In the genomic region with DNA sequence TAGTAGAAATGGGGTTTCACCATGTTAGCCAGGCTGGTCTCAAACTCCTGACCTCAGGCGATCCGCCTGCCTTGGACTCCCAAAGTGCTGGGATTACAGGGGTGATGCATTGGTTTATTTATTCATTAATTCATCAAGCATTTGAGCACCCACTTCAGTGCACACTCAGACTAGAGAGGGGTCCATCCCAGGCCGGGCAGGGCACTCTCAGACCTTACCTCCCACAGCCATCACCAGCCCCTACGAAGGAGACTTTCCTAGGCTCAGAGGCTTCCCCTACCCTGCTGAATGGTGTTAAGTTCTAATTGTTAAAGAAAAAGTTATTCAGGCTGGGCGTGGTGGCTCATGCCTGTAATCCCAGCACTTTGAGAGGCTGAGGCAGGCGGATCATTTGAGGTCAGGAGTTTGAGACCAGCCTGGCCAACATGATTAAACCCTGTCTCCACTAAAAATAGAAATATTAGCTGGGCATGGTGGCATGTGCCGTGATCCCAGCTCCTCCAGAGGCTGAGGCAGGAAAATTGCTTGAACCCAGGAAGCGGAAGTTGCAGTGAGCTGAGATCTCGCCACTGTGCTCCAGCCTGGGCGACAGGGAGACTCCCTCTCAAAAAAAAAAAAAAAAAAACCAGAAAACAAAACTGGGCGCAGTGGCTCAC, we compare ENCODE assay signal across 6 cellular contexts. TPM values are rescaled to one million over a fixed set of nuclear protein-coding genes. Genes with fewer than 3 reads are reported as not detected.
DNase-seq lines count a peak whose midpoint lies in the region; ATAC-seq, FAIRE-seq and TF ChIP-seq lines count a peak whose summit lies in the region.
"Not testable (repeated sequence)": the region's sequence is repeated elsewhere in the genome, so short reads cannot be mapped to it uniquely, and the experiment has no call there.
"Had no signal": no experiment of that assay in that cellular context is flagged by ENCODE, and none has a peak within 500 bp of the region (broad histone marks: within the 10 kb centered on the region; RNA-seq: fewer than 3 reads in every experiment).

No MANE protein-coding gene starts in this region.

- H3K9ac ChIP-seq in K562 (ENCODE audit: insufficient read depth in 1 of 2, low read depth in 2 of 2, low read length in 2 of 2), result not testable (repeated sequence)

- BruUV-seq in K562 (replicated peaks; lab: Mats Ljungman, UMichigan), result not testable (repeated sequence)

- ATAC-seq in K562, lower lobe of right lung: not testable (repeated sequence)
- ATAC-seq in Right ventricle myocardium superior (ENCODE audit: poor library complexity), result peak; percentile 55
- peak; percentile 58 for ATAC-seq in left ventricle myocardium superior
- ATAC-seq in psoas muscle, result peak; percentile 19 to 61 (median 55)

- not testable (repeated sequence) for H3K4me3 ChIP-seq in K562, lower lobe of right lung, psoas muscle

- not testable (repeated sequence) for H2AFZ ChIP-seq in K562 (ENCODE audit: low read depth, low read length)

- TF ChIP-seq CTCF in K562 (IDR thresholded peaks at IDR 0.05 in 2 of 3, conservative IDR thresholded peaks at IDR 0.05 in 1 of 3; ENCODE audit: insufficient read depth in 2 of 3, low read depth in 1 of 3, low read length in 3 of 3); lower lobe of right lung (IDR thresholded peaks at IDR 0.05); psoas muscle (IDR thresholded peaks at IDR 0.05): not testable (repeated sequence)

- not testable (repeated sequence) for TF ChIP-seq RAD21 in K562 (CRISPR knock-in tag; conservative IDR thresholded peaks at IDR 0.05 in 1 of 2, IDR thresholded peaks at IDR 0.05 in 1 of 2)

- not testable (repeated sequence) for TF ChIP-seq EP300 in K562 (IDR thresholded peaks at IDR 0.05; ENCODE audit: low read length)

- H3K4me2 ChIP-seq in K562 (ENCODE audit: insufficient read depth, low read length), result not testable (repeated sequence)

- H3K27ac ChIP-seq in K562 (ENCODE audit: extremely low read depth, low read depth, low read length); lower lobe of right lung; psoas muscle: not testable (repeated sequence)

- not testable (repeated sequence) for H3K9me1 ChIP-seq in K562 (ENCODE audit: control insufficient read depth, insufficient read depth, low read length)

- 37% methylated on average over 7 of the region's 11 CpGs for WGBS in K562 (ENCODE audit: insufficient coverage, low coverage, missing lambda C conversion rate)
- WGBS in psoas muscle, 3 donors, result 54 to 67% (median 64%) methylated on average over 11 of the region's 11 CpGs

- not testable (repeated sequence) for TF ChIP-seq POLR2A in K562 (conservative IDR thresholded peaks at IDR 0.05)

- H3K4me1 ChIP-seq in K562 (replicated peaks in 1 of 2; ENCODE audit: control insufficient read depth in 2 of 2, insufficient read depth in 2 of 2, low read length in 2 of 2); lower lobe of right lung; psoas muscle: not testable (repeated sequence)

- CTCF ChIA-PET in K562 (lab: Yijun Ruan, JAX; ENCODE audit: low intra/inter-chr PET ratio), result interaction anchor here (0.6 kb wide), 1 partner anchor 96 kb away, joined by 4 read pairs; no protein-coding TSS in a partner anchor

- H3K27me3 ChIP-seq in K562 (ENCODE audit: control insufficient read depth in 2 of 2, insufficient read depth in 2 of 2, low read length in 2 of 2); lower lobe of right lung (ENCODE audit: low read depth); psoas muscle (ENCODE audit: insufficient read depth in 3 of 3, low read length in 2 of 3): not testable (repeated sequence)

- not testable (repeated sequence) for H3K36me3 ChIP-seq in K562 (ENCODE audit: control insufficient read depth, insufficient read depth, low read length)
- H3K36me3 ChIP-seq in lower lobe of right lung (peaks cover 14% of the 10 kb centered on the region), psoas muscle (ENCODE audit: insufficient read depth in 1 of 2, low read depth in 1 of 2) (peaks cover 0 to 41% of the 10 kb centered on the region in 2 donors)

- not testable (repeated sequence) for H3K9me3 ChIP-seq in K562 (replicated peaks; ENCODE audit: control insufficient read depth, insufficient read depth, low read depth, low read length); lower lobe of right lung; psoas muscle

- in situ Hi-C loops in K562 (cut with MboI), result loop anchor here (25.0 kb wide), 1 partner anchor 552 kb away; no protein-coding TSS in a partner anchor

- POLR2A ChIA-PET in K562 (lab: Yijun Ruan, JAX), result interaction anchor here (0.5 kb wide), 1 partner anchor 262 kb away, joined by 3 read pairs; no protein-coding TSS in a partner anchor

- H4K20me1 ChIP-seq in K562 (replicated peaks; ENCODE audit: control insufficient read depth, insufficient read depth, low read length), result not testable (repeated sequence)

- not testable (repeated sequence) for DNase-seq in K562 (ENCODE audit: extremely low read depth in 1 of 4, low spot score in 3 of 4); Right ventricle myocardium superior; left ventricle myocardium superior; psoas muscle
- DNase-seq in lower lobe of right lung, result peak; percentile 11

- H3K79me2 ChIP-seq in K562 (ENCODE audit: control insufficient read depth, insufficient read depth, low read length), result not testable (repeated sequence)

- not testable (repeated sequence) for FAIRE-seq in K562 (lab: Jason Lieb, UNC)

- intact Hi-C loops in K562 (cut with micrococcal nuclease); Right ventricle myocardium superior (cut with DNase I); left ventricle myocardium superior (cut with micrococcal nuclease); lower lobe of right lung (cut with DNase I): not testable (repeated sequence)
- intact Hi-C loops in psoas muscle (cut with DNase I), result loop anchor here in 1 of 2 donors (5.0 kb wide), 1 partner anchor 93 kb away; no protein-coding TSS in a partner anchor

RNA-seq across cellular contexts. Expression of a gene that starts 7.0 kb away (rescaled TPM):
- total RNA-seq in K562 (2011; cell fraction: chromatin; rRNA removed; ENCODE audit: low replicate concordance), result 10.0 and 13.3 TPM in 2 replicates
- total RNA-seq in K562 (2011; cell fraction: nucleolus; rRNA removed), result 7.1 and 10.0 TPM in 2 replicates
- 8.9 and 11.7 TPM in 2 replicates for total RNA-seq in K562 (2011; cell fraction: nucleoplasm; rRNA removed)
- total RNA-seq in K562 (2014; rRNA removed) (2.0 and 3.1 TPM in 2 replicates), K562 (2014; rRNA removed; fragmentation: Illumina TruSeq; extraction: Trizol) (1.5 and 1.9 TPM in 2 replicates), K562 (2015; rRNA removed; fragmentation: Illumina TruSeq; extraction: Trizol) (2.1 and 2.5 TPM in 2 replicates), K562 (2021) (1.6 and 2.1 TPM in 2 replicates), Right ventricle myocardium superior (19.8 TPM), left ventricle myocardium superior (25.3 TPM), lower lobe of right lung (12.7 TPM), psoas muscle (10 to 100 TPM in 1 of 4 donors, 1 to 10 TPM in 3; 4.2 to 11.8 (median 6.3) TPM)
- polyA plus RNA-seq in K562 (2011; rRNA removed) (2.5 and 4.4 TPM in 2 replicates), K562 (2014; fragmentation: Illumina TruSeq; extraction: Trizol) (2.5 and 2.8 TPM in 2 replicates), K562 (2014; fragmentation: Nextera tagmentation; extraction: Ambion mirVana) (under 1 TPM; 0.44 to 0.73 TPM), K562 (2014; rRNA removed) (2.7 and 3.4 TPM in 2 replicates), psoas muscle (10 to 100 TPM in 1 of 3 donors, 1 to 10 TPM in 2; 3.7 to 12.7 (median 4.9) TPM)
- polyA plus RNA-seq in K562 (2011; cell fraction: cytosol; rRNA removed), result 2.6 and 3.6 TPM in 2 replicates
- polyA plus RNA-seq in K562 (2011; cell fraction: nucleus; rRNA removed), result 8.2 and 8.4 TPM in 2 replicates
- 2.7 and 7.0 TPM in 2 replicates for polyA plus RNA-seq in K562 (2012)
- 2.7 and 4.1 TPM in 2 replicates for polyA minus RNA-seq in K562 (2011; rRNA and poly(A)+ RNA removed)
- polyA minus RNA-seq in K562 (2011; cell fraction: cytosol; rRNA and poly(A)+ RNA removed), result 0.91 and 0.95 TPM in 2 replicates
- 3.4 and 8.4 TPM in 2 replicates for polyA minus RNA-seq in K562 (2011; cell fraction: nucleus; rRNA and poly(A)+ RNA removed)
- total RNA-seq: G401 had no signal

RNA-seq across cellular contexts. Expression of a gene that starts 25.8 kb away (rescaled TPM):
- 14.7 and 36.7 TPM in 2 replicates for total RNA-seq in K562 (2011; cell fraction: chromatin; rRNA removed; ENCODE audit: low replicate concordance)
- total RNA-seq in K562 (2011; cell fraction: nucleolus; rRNA removed), result 35.7 and 36.7 TPM in 2 replicates
- total RNA-seq in K562 (2011; cell fraction: nucleoplasm; rRNA removed), result 29.2 and 31.5 TPM in 2 replicates
- total RNA-seq in K562 (2014; rRNA removed), result 6.2 and 6.9 TPM in 2 replicates
- total RNA-seq in K562 (2014; rRNA removed; fragmentation: Illumina TruSeq; extraction: Trizol), result 0.77 and 1.7 TPM in 2 replicates
- 1.4 and 2.4 TPM in 2 replicates for total RNA-seq in K562 (2015; rRNA removed; fragmentation: Illumina TruSeq; extraction: Trizol)
- 8.8 and 9.2 TPM in 2 replicates for total RNA-seq in K562 (2021)
- 8.3 and 19.3 TPM in 2 replicates for polyA plus RNA-seq in K562 (2011; rRNA removed)
- polyA plus RNA-seq in K562 (2011; cell fraction: cytosol; rRNA removed), result 23.7 and 24.3 TPM in 2 replicates
- polyA plus RNA-seq in K562 (2011; cell fraction: nucleus; rRNA removed), result 69.3 and 80.1 TPM in 2 replicates
- polyA plus RNA-seq in K562 (2012), result 5.7 and 7.9 TPM in 2 replicates
- polyA plus RNA-seq in K562 (2014; fragmentation: Illumina TruSeq; extraction: Trizol), result 4.8 and 7.4 TPM in 2 replicates
- polyA plus RNA-seq in K562 (2014; fragmentation: Nextera tagmentation; extraction: Ambion mirVana), result 1 to 10 TPM; 1.3 to 2.9 TPM
- 12.1 and 12.4 TPM in 2 replicates for polyA plus RNA-seq in K562 (2014; rRNA removed)
- polyA minus RNA-seq in K562 (2011; rRNA and poly(A)+ RNA removed), result 1.5 and 2.2 TPM in 2 replicates
- 2.7 and 3.8 TPM in 2 replicates for polyA minus RNA-seq in K562 (2011; cell fraction: cytosol; rRNA and poly(A)+ RNA removed)
- 5.3 and 10.7 TPM in 2 replicates for polyA minus RNA-seq in K562 (2011; cell fraction: nucleus; rRNA and poly(A)+ RNA removed)
- 2.8 TPM for total RNA-seq in Right ventricle myocardium superior
- total RNA-seq in left ventricle myocardium superior, result 2.1 TPM
- total RNA-seq in lower lobe of right lung, result 5.8 TPM
- total RNA-seq in psoas muscle, result 1 to 10 TPM in 2 of 4 donors, under 1 TPM in 2; 0.54 to 4.4 (median 1.1) TPM
- 1 to 10 TPM in 1 of 3 donors, under 1 TPM in 2; 0.22 to 1.1 (median 0.92) TPM for polyA plus RNA-seq in psoas muscle
- total RNA-seq: G401 had no signal

RNA-seq across cellular contexts. Expression of a gene that starts 29.6 kb away (rescaled TPM):
- total RNA-seq in K562 (2011; cell fraction: chromatin; rRNA removed; ENCODE audit: low replicate concordance), result 4.1 and 17.1 TPM in 2 replicates
- total RNA-seq in K562 (2011; cell fraction: nucleolus; rRNA removed), result 95.8 and 97.4 TPM in 2 replicates
- 23.6 and 36.7 TPM in 2 replicates for total RNA-seq in K562 (2011; cell fraction: nucleoplasm; rRNA removed)
- total RNA-seq in K562 (2014; rRNA removed) (440 and 672 TPM in 2 replicates), K562 (2014; rRNA removed; fragmentation: Illumina TruSeq; extraction: Trizol) (5.4 and 7.4 TPM in 2 replicates), K562 (2015; rRNA removed; fragmentation: Illumina TruSeq; extraction: Trizol) (253 and 254 TPM in 2 replicates), K562 (2021) (666 and 724 TPM in 2 replicates), Right ventricle myocardium superior (227 TPM), left ventricle myocardium superior (270 TPM), lower lobe of right lung (231 TPM), psoas muscle (100 to 1,000 TPM; 110 to 167 (median 139) TPM)
- polyA plus RNA-seq in K562 (2011; rRNA removed) (193 and 230 TPM in 2 replicates), K562 (2014; fragmentation: Illumina TruSeq; extraction: Trizol) (31.1 and 74.5 TPM in 2 replicates), K562 (2014; fragmentation: Nextera tagmentation; extraction: Ambion mirVana) (10 to 100 TPM; 23.0 to 67.2 TPM), K562 (2014; rRNA removed) (537 and 538 TPM in 2 replicates), psoas muscle (100 to 1,000 TPM; 125 to 277 (median 131) TPM)
- polyA plus RNA-seq in K562 (2011; cell fraction: cytosol; rRNA removed), result 337 and 1,426 TPM in 2 replicates
- 207 and 222 TPM in 2 replicates for polyA plus RNA-seq in K562 (2011; cell fraction: nucleus; rRNA removed)
- polyA plus RNA-seq in K562 (2012), result 377 and 537 TPM in 2 replicates
- polyA minus RNA-seq in K562 (2011; rRNA and poly(A)+ RNA removed), result 8.4 and 13.6 TPM in 2 replicates
- polyA minus RNA-seq in K562 (2011; cell fraction: cytosol; rRNA and poly(A)+ RNA removed), result 207 and 412 TPM in 2 replicates
- 52.9 and 75.3 TPM in 2 replicates for polyA minus RNA-seq in K562 (2011; cell fraction: nucleus; rRNA and poly(A)+ RNA removed)
- total RNA-seq: G401 had no signal
